ENCODE assay signal across 17 cellular contexts in genomic region chrX:63354484-63354883, GRCh38. TPM values are rescaled to one million over a fixed set of nuclear protein-coding genes. Genes with fewer than 3 reads are reported as not detected.
A peak's percentile ranks its signal among the peaks of the same experiment; 100 is the strongest.
DNase-seq lines count a peak whose midpoint lies in the region; ATAC-seq and TF ChIP-seq lines count a peak whose summit lies in the region.
"Had no signal": no experiment of that assay in that cellular context is flagged by ENCODE, and none has a peak within 500 bp of the region (broad histone marks: within the 10 kb centered on the region; RNA-seq: fewer than 3 reads in every experiment).

No MANE protein-coding gene starts in this region.

- H3K4me1 ChIP-seq in DND-41 (ENCODE audit: insufficient read depth, low read length) (peaks cover 23% of the 10 kb centered on the region; the same call in 1 of the 2 replicates), gastroesophageal sphincter (peaks cover 0 to 10% (median 0%) of the 10 kb centered on the region in 3 donors)
- H3K4me1 ChIP-seq: SJSA1 had no signal

- DNase-seq in DMS53 (lab: John Stamatoyannopoulos, UW) (peak; percentile 1), DMS53 treated with DMSO at 0.1 percent for 48 hours (lab: John Stamatoyannopoulos, UW; ENCODE audit: unreplicated experiment) (no peak), DND-41 (no peak), RWPE1 (ENCODE audit: low spot score) (peak; percentile 3), HK-2 (ENCODE audit: unreplicated experiment) (no peak), GDM1 (lab: John Stamatoyannopoulos, UW) (no peak)
- DNase-seq: 8988T; CD8-positive, alpha-beta memory T cell; EL; H7; NCI-H1105 treated with DMSO at 0.1 percent for 48 hours; NCI-H1694 treated with DMSO at 0.1 percent for 48 hours; NCI-H69 had no signal

- no peak for TF ChIP-seq EP300 in gastroesophageal sphincter (IDR thresholded peaks at IDR 0.05)

- H2AFZ ChIP-seq in DND-41 (ENCODE audit: low read depth, low read length) = peak overlapping the region; percentile 33; the same call in 1 of the 2 replicates

- H3K9ac ChIP-seq in DND-41 (ENCODE audit: low read depth, low read length) = no peak overlapping the region

- no peaks in the 10 kb centered on the region for H4K20me1 ChIP-seq in DND-41 (ENCODE audit: insufficient read depth, low read length)

- no peak overlapping the region for H3K4me3 ChIP-seq in DND-41 (ENCODE audit: low read depth in 1 of 2, low read length in 2 of 2)
- H3K4me3 ChIP-seq in gastroesophageal sphincter = no peak overlapping the region
- H3K4me3 ChIP-seq: SJSA1 had no signal

- TF ChIP-seq POLR2A in gastroesophageal sphincter (IDR thresholded peaks at IDR 0.05) = no peak

- H3K36me3 ChIP-seq in DND-41 (ENCODE audit: insufficient read depth, low read length) = no peaks in the 10 kb centered on the region
- H3K36me3 ChIP-seq in gastroesophageal sphincter = no peaks in the 10 kb centered on the region
- H3K36me3 ChIP-seq: SJSA1 had no signal

- H3K4me2 ChIP-seq in DND-41 (ENCODE audit: insufficient read depth, low read length) = no peak overlapping the region

- POLR2A ChIA-PET in RWPE1 (lab: Yijun Ruan, JAX; ENCODE audit: low non-redundant PET) = no interaction called here

- H3K9me3 ChIP-seq in DND-41 (ENCODE audit: insufficient read depth, low read length, severe bottlenecking) (no peaks in the 10 kb centered on the region), gastroesophageal sphincter (no peaks in the 10 kb centered on the region)
- H3K9me3 ChIP-seq: SJSA1 had no signal

- TF ChIP-seq CTCF in DND-41 (IDR thresholded peaks at IDR 0.05; ENCODE audit: borderline replicate concordance, extremely low read depth, low read length, poor library complexity, severe bottlenecking) = no peak
- no peak for TF ChIP-seq CTCF in RWPE1 (conservative IDR thresholded peaks at IDR 0.05; ENCODE audit: low read depth)
- TF ChIP-seq CTCF in gastroesophageal sphincter (IDR thresholded peaks at IDR 0.05) = no peak

- H3K27ac ChIP-seq in DND-41 (ENCODE audit: low read length) = no peak overlapping the region
- H3K27ac ChIP-seq in RWPE1 = no peak overlapping the region
- H3K27ac ChIP-seq in gastroesophageal sphincter = no peak overlapping the region
- H3K27ac ChIP-seq: HL-60, SJSA1 had no signal

- CTCF ChIA-PET in RWPE1 (lab: Yijun Ruan, JAX) = no interaction called here

- H3K79me2 ChIP-seq in DND-41 (ENCODE audit: insufficient read depth, low read length) = peaks cover 14% of the 10 kb centered on the region

- ATAC-seq in DND-41 (ENCODE audit: insufficient read depth, low read depth) = no peak
- ATAC-seq in esophagus mucosa = peak; percentile 63
- ATAC-seq in gastroesophageal sphincter = no peak

- no peaks in the 10 kb centered on the region for H3K27me3 ChIP-seq in DND-41 (ENCODE audit: insufficient read depth, low read length, poor library complexity)
- no peaks in the 10 kb centered on the region for H3K27me3 ChIP-seq in gastroesophageal sphincter
- H3K27me3 ChIP-seq: SJSA1 had no signal

RNA-seq across cellular contexts. Expression of gene SPIN4, which starts 3.4 kb away (rescaled TPM):
- total RNA-seq in esophagus mucosa (8.4 TPM), gastroesophageal sphincter (1 to 10 TPM; 2.0 to 6.2 (median 3.5) TPM)

Comparison
In these comparisons a context has a peak if more than half of its experiments do, and no peak if none do; other contexts are left out.
1. DNase-seq: peak in DMS53 (single experiment) and RWPE1 (single experiment); none in DMS53 treated with DMSO at 0.1 percent for 48 hours (single experiment), DND-41 (single experiment), HK-2 (single experiment) and GDM1 (single experiment).